ENCODE assay signal across 9 cellular contexts in the genomic region with DNA sequence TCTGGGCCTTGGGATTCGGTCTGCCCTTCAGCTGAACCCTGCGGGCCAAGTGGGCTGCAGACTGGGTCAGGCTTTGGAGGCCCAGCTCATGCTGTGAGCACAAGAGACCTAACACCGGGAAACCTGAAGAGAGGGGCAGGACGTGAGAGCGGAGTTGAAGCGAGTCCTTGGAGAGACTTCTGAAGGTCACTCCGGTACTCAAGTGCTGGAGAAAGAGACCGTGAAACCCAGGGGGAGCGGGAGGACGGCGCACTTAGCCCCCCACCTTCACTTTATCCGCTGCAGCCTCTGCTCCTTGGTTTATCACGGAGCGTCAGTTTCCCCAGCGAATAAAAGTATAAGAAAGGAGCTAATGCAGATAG. TPM values are rescaled to one million over a fixed set of nuclear protein-coding genes. Genes with fewer than 3 reads are reported as not detected.
DNase-seq lines count a peak whose midpoint lies in the region; ATAC-seq and TF ChIP-seq lines count a peak whose summit lies in the region.
"Had no signal": no experiment of that assay in that cellular context is flagged by ENCODE, and none has a peak within 500 bp of the region (broad histone marks: within the 10 kb centered on the region; RNA-seq: fewer than 3 reads in every experiment).

No MANE protein-coding gene starts in this region.

- H2AFZ ChIP-seq in neural progenitor cell (replicated peaks): peak overlapping the region; percentile 100

- DNase-seq in activated T-cell treated with anti-CD3 and anti-CD28 coated beads, Interleukin-2, amount 50 U/mL, for 4 hours: no peak
- no peak for DNase-seq in activated T-cell treated with anti-CD3 and anti-CD28 coated beads, Interleukin-2, amount 50 U/mL, for 48 hours
- no peak for DNase-seq in NT2/D1 (ENCODE audit: low read depth, low spot score)
- peak; percentile 47 for DNase-seq in endothelial cell (ENCODE audit: low spot score)
- no peak for DNase-seq in neural progenitor cell (ENCODE audit: low spot score)
- no peak for DNase-seq in COR-L47 (lab: John Stamatoyannopoulos, UW)

- H3K9ac ChIP-seq in NT2/D1 (ENCODE audit: insufficient read length, low read depth) (peak overlapping the region; percentile 94), neural progenitor cell (peak overlapping the region; percentile 99)

- peaks cover 7% of the 10 kb centered on the region for H3F3A ChIP-seq in neural progenitor cell (ENCODE audit: low read depth)

- H3K4me3 ChIP-seq in NT2/D1 (ENCODE audit: insufficient read length, low read depth) (peak overlapping the region; percentile 82), neural progenitor cell (peak overlapping the region; percentile 92)

- no peaks in the 10 kb centered on the region for H3K9me3 Mint-ChIP-seq in activated T-cell treated with anti-CD3 and anti-CD28 coated beads, Interleukin-2, amount 50 U/mL, for 4 hours
- no peaks in the 10 kb centered on the region for H3K9me3 Mint-ChIP-seq in endothelial cell (ENCODE audit: unreplicated experiment)
- no peaks in the 10 kb centered on the region for H3K9me3 Mint-ChIP-seq in neural progenitor cell

- peak in 1 of 2 donors; percentile 0 for ATAC-seq in activated T-cell treated with anti-CD3 and anti-CD28 coated beads, Interleukin-2, amount 50 U/mL, for 4 hours
- ATAC-seq in HG03378 (IDR thresholded peaks at IDR 0.05; ENCODE audit: unreplicated experiment) (no peak), HG03196 (IDR thresholded peaks at IDR 0.05; ENCODE audit: unreplicated experiment) (no peak)

- peaks cover 61% of the 10 kb centered on the region for H3K79me2 ChIP-seq in neural progenitor cell (ENCODE audit: low read depth)

- peak overlapping the region; percentile 99 for H3K4me3 Mint-ChIP-seq in activated T-cell treated with anti-CD3 and anti-CD28 coated beads, Interleukin-2, amount 50 U/mL, for 4 hours
- H3K4me3 Mint-ChIP-seq in endothelial cell (ENCODE audit: unreplicated experiment): peak overlapping the region; percentile 100
- peak overlapping the region; percentile 100 for H3K4me3 Mint-ChIP-seq in neural progenitor cell

- H3K27me3 ChIP-seq in NT2/D1 (ENCODE audit: insufficient read depth, insufficient read length) (no peaks in the 10 kb centered on the region), neural progenitor cell (no peaks in the 10 kb centered on the region)

- no peaks in the 10 kb centered on the region for H3K4me1 ChIP-seq in NT2/D1 (ENCODE audit: insufficient read depth, insufficient read length)
- H3K4me1 ChIP-seq in neural progenitor cell: peaks cover 12% of the 10 kb centered on the region

- peak overlapping the region; percentile 100 for H3K27ac ChIP-seq in neural progenitor cell

- H3K4me2 ChIP-seq in neural progenitor cell: peak overlapping the region; percentile 85

- H3K27me3 Mint-ChIP-seq in activated T-cell treated with anti-CD3 and anti-CD28 coated beads, Interleukin-2, amount 50 U/mL, for 4 hours (ENCODE audit: low read depth): no peaks in the 10 kb centered on the region
- H3K27me3 Mint-ChIP-seq in endothelial cell (ENCODE audit: unreplicated experiment): peaks cover 4% of the 10 kb centered on the region
- peaks cover 2% of the 10 kb centered on the region for H3K27me3 Mint-ChIP-seq in neural progenitor cell (ENCODE audit: insufficient read depth, low read depth)

- H3K9me3 ChIP-seq in NT2/D1 (ENCODE audit: insufficient read depth, low read length) (no peaks in the 10 kb centered on the region), neural progenitor cell (ENCODE audit: low read depth) (no peaks in the 10 kb centered on the region)

- H3K27ac Mint-ChIP-seq in endothelial cell (ENCODE audit: unreplicated experiment): peak overlapping the region; percentile 99
- H3K27ac Mint-ChIP-seq in neural progenitor cell: peak overlapping the region; percentile 100

- no peak for TF ChIP-seq CTCF in endothelial cell (IDR thresholded peaks at IDR 0.05; ENCODE audit: unreplicated experiment)
- no peak for TF ChIP-seq CTCF in neural progenitor cell (IDR thresholded peaks at IDR 0.05)

- H3K36me3 Mint-ChIP-seq in activated T-cell treated with anti-CD3 and anti-CD28 coated beads, Interleukin-2, amount 50 U/mL, for 4 hours (ENCODE audit: insufficient read depth): peaks cover 8% of the 10 kb centered on the region
- H3K36me3 Mint-ChIP-seq in endothelial cell (ENCODE audit: low read depth, unreplicated experiment): peaks cover 8% of the 10 kb centered on the region
- H3K36me3 Mint-ChIP-seq in neural progenitor cell: peaks cover 6% of the 10 kb centered on the region

- peaks cover 42% of the 10 kb centered on the region for H3K36me3 ChIP-seq in NT2/D1 (ENCODE audit: insufficient read depth, insufficient read length, low read length)
- peaks cover 6% of the 10 kb centered on the region for H3K36me3 ChIP-seq in neural progenitor cell

- H3K4me1 Mint-ChIP-seq in activated T-cell treated with anti-CD3 and anti-CD28 coated beads, Interleukin-2, amount 50 U/mL, for 4 hours (ENCODE audit: low read depth): peaks cover 62% of the 10 kb centered on the region
- peaks cover 18% of the 10 kb centered on the region for H3K4me1 Mint-ChIP-seq in endothelial cell (ENCODE audit: unreplicated experiment)
- H3K4me1 Mint-ChIP-seq in neural progenitor cell: peaks cover 20% of the 10 kb centered on the region

- H4K20me1 ChIP-seq in neural progenitor cell (ENCODE audit: low read depth): peaks cover 14% of the 10 kb centered on the region

RNA-seq across cellular contexts. Expression of a gene that starts 0.4 kb away (rescaled TPM):
- 100 to 1,000 TPM; 217 to 251 (median 225) TPM for total RNA-seq in activated T-cell treated with anti-CD3 and anti-CD28 coated beads, Interleukin-2, amount 50 U/mL, for 4 hours
- total RNA-seq in endothelial cell (ENCODE audit: unreplicated experiment) (194 TPM), neural progenitor cell (ENCODE audit: low replicate concordance) (175 and 206 TPM in 2 replicates)

RNA-seq across cellular contexts. Expression of a gene that starts 47.4 kb away (rescaled TPM):
- total RNA-seq in activated T-cell treated with anti-CD3 and anti-CD28 coated beads, Interleukin-2, amount 50 U/mL, for 4 hours: not detected
- total RNA-seq in endothelial cell (ENCODE audit: unreplicated experiment): not detected
- not detected in 2 replicates for total RNA-seq in neural progenitor cell (ENCODE audit: low replicate concordance)
- total RNA-seq: glomerular endothelial cell had no signal

RNA-seq across cellular contexts. Expression of a gene that starts 54.4 kb away (rescaled TPM):
- total RNA-seq in activated T-cell treated with anti-CD3 and anti-CD28 coated beads, Interleukin-2, amount 50 U/mL, for 4 hours: 1 to 10 TPM; 5.3 to 8.2 (median 7.0) TPM
- total RNA-seq in endothelial cell (ENCODE audit: unreplicated experiment) (15.1 TPM), neural progenitor cell (ENCODE audit: low replicate concordance) (22.9 and 35.2 TPM in 2 replicates)
